In genomic region chr7:2005746-2006145, GRCh38 we compare ENCODE assay signal across 23 cellular contexts.
DNase-seq lines count a peak whose midpoint lies in the region; ATAC-seq, FAIRE-seq and TF ChIP-seq lines count a peak whose summit lies in the region.
"Had no signal": no experiment of that assay in that cellular context is flagged by ENCODE, and none has a peak within 500 bp of the region (broad histone marks: within the 10 kb centered on the region; RNA-seq: fewer than 3 reads in every experiment).

No MANE protein-coding gene starts in this region.

- no peak overlapping the region for H2BK5ac ChIP-seq in IMR-90 (ENCODE audit: low read depth, low read length, poor library complexity, severe bottlenecking)

- no peak overlapping the region for H3K23ac ChIP-seq in IMR-90 (ENCODE audit: low read depth, low read length)

- H4K8ac ChIP-seq in IMR-90 (ENCODE audit: low read depth in 2 of 2, low read length in 2 of 2), result no peak overlapping the region

- dilution Hi-C loops in IMR-90 (cut with HindIII; ENCODE audit: low sequenced_read_pairs, unreplicated experiment), result no loop called here

- H4K20me1 ChIP-seq in IMR-90 (ENCODE audit: insufficient read depth, low read length), result no peaks in the 10 kb centered on the region; the same call in 1 of the 2 replicates

- BruUV-seq in IMR-90 (replicated peaks; lab: Mats Ljungman, UMichigan) (no TSS peak), A673 (replicated peaks; lab: Mats Ljungman, UMichigan) (no TSS peak)

- no peak overlapping the region for H4K91ac ChIP-seq in IMR-90 (ENCODE audit: insufficient read depth, low read depth, low read length)

- H2AK9ac ChIP-seq in IMR-90 (replicated peaks; ENCODE audit: low read depth, low read length, poor library complexity), result peak overlapping the region; percentile 28

- H3K14ac ChIP-seq in IMR-90 (replicated peaks; ENCODE audit: low read depth, low read length), result no peak overlapping the region

- no peaks in the 10 kb centered on the region for H3K9me1 ChIP-seq in IMR-90 (ENCODE audit: insufficient read depth, low read length)

- no peak overlapping the region for H3K9ac ChIP-seq in IMR-90 (ENCODE audit: low read depth, low read length)
- H3K9ac ChIP-seq in kidney (ENCODE audit: low read length in 2 of 2), result no peak overlapping the region

- H2BK20ac ChIP-seq in IMR-90 (ENCODE audit: low read depth, low read length), result no peak overlapping the region

- peak; percentile 4 for DNase-seq in activated T-cell treated with anti-CD3 and anti-CD28 coated beads, Interleukin-2, amount 50 U/mL, for 1 hour
- DNase-seq in activated T-cell treated with anti-CD3 and anti-CD28 coated beads, Interleukin-2, amount 50 U/mL, for 72 hours, result no peak
- DNase-seq in IMR-90, result no peak
- DNase-seq in kidney, result peak; percentile 44
- peak; percentile 42 for DNase-seq in spleen
- no peak for DNase-seq in stimulated activated CD8-positive, alpha-beta memory T cell treated with anti-CD3 and anti-CD28 coated beads, Interleukin-4, amount 100 ng/mL, for 48 hours
- DNase-seq in ureter (ENCODE audit: low spot score), result no peak
- DNase-seq in A673 (ENCODE audit: low spot score), result no peak
- DNase-seq: activated CD8-positive, alpha-beta T cell treated with anti-CD3 and anti-CD28 coated beads for 36 hours; caudate nucleus; DMS79 treated with DMSO at 0.1 percent for 48 hours; hippocampal formation; midbrain; NCI-H1417 treated with DMSO at 0.1 percent for 48 hours; NCI-H526 treated with DMSO at 0.1 percent for 48 hours; nucleus accumbens; small intestine; WERI-Rb-1 had no signal

- no peak overlapping the region for H2AFZ ChIP-seq in IMR-90 (replicated peaks; ENCODE audit: low read length, poor library complexity)

- H3K36me3 ChIP-seq in IMR-90 (ENCODE audit: control insufficient read depth, insufficient read depth, low read length), result no peaks in the 10 kb centered on the region
- H3K36me3 ChIP-seq in kidney (ENCODE audit: control insufficient read depth in 1 of 2, insufficient read depth in 2 of 2, low read length in 2 of 2), result no peaks in the 10 kb centered on the region
- peaks cover 0 to 48% (median 2%) of the 10 kb centered on the region in 6 donors for H3K36me3 ChIP-seq in spleen
- no peaks in the 10 kb centered on the region for H3K36me3 ChIP-seq in A673 (ENCODE audit: insufficient read depth, low read length, poor library complexity, severe bottlenecking)
- H3K36me3 ChIP-seq: adrenal gland, SJSA1 had no signal

- H3K4me1 ChIP-seq in IMR-90 (ENCODE audit: control insufficient read depth, insufficient read depth, low read length), result no peaks in the 10 kb centered on the region
- H3K4me1 ChIP-seq in kidney (ENCODE audit: control insufficient read depth in 1 of 2, insufficient read depth in 1 of 2, low read depth in 1 of 2, low read length in 2 of 2), result no peaks in the 10 kb centered on the region
- H3K4me1 ChIP-seq in spleen, result peaks cover 0 to 38% (median 13%) of the 10 kb centered on the region in 6 donors
- peaks cover 8% of the 10 kb centered on the region for H3K4me1 ChIP-seq in A673 (ENCODE audit: insufficient read depth, low read length, poor library complexity, severe bottlenecking)
- H3K4me1 ChIP-seq: SJSA1 had no signal

- no peaks in the 10 kb centered on the region for H3K9me3 ChIP-seq in IMR-90 (ENCODE audit: control insufficient read depth, insufficient read depth, low read length)
- no peaks in the 10 kb centered on the region for H3K9me3 ChIP-seq in kidney (ENCODE audit: control insufficient read depth in 1 of 2, low read length in 2 of 2)
- no peaks in the 10 kb centered on the region for H3K9me3 ChIP-seq in spleen
- H3K9me3 ChIP-seq in A673 (ENCODE audit: low read depth, low read length, poor library complexity, severe bottlenecking), result no peaks in the 10 kb centered on the region
- H3K9me3 ChIP-seq: adrenal gland, SJSA1, testis had no signal

- no peak overlapping the region for H3K4me3 Mint-ChIP-seq in activated T-cell treated with anti-CD3 and anti-CD28 coated beads, Interleukin-2, amount 50 U/mL, for 72 hours
- H3K4me3 Mint-ChIP-seq: activated CD8-positive, alpha-beta T cell treated with anti-CD3 and anti-CD28 coated beads for 36 hours; T-helper 17 cell had no signal

- TF ChIP-seq POLR2A in IMR-90 (IDR thresholded peaks at IDR 0.05; ENCODE audit: low read depth, low read length) (no peak), spleen (IDR thresholded peaks at IDR 0.05) (no peak)

- no peak overlapping the region for H3K4me3 ChIP-seq in IMR-90 (ENCODE audit: insufficient read depth, low read depth, low read length)
- no peak overlapping the region for H3K4me3 ChIP-seq in kidney (ENCODE audit: low read length in 2 of 2)
- no peak overlapping the region for H3K4me3 ChIP-seq in spleen
- H3K4me3 ChIP-seq in A673 (ENCODE audit: low read depth, low read length, poor library complexity, severe bottlenecking), result no peak overlapping the region
- H3K4me3 ChIP-seq: adrenal gland, SJSA1, testis had no signal

- no peak for ATAC-seq in activated T-cell treated with anti-CD3 and anti-CD28 coated beads, Interleukin-2, amount 50 U/mL, for 72 hours (replicated peaks in 1 of 2)
- ATAC-seq in IMR-90 (ENCODE audit: low read depth), result no peak
- ATAC-seq: activated CD8-positive, alpha-beta T cell treated with anti-CD3 and anti-CD28 coated beads for 36 hours; T-helper 17 cell had no signal

- CTCF ChIA-PET in IMR-90 (lab: Yijun Ruan, JAX) (no interaction called here), A673 (lab: Charles Lee) (no interaction called here)

- TF ChIP-seq RAD21 in IMR-90 (IDR thresholded peaks at IDR 0.05; ENCODE audit: low read length), result no peak

- intact Hi-C loops in IMR-90 (cut with micrococcal nuclease) (no loop called here), kidney (cut with DNase I) (no loop called here), spleen (cut with DNase I; ENCODE audit: low total_unique reads) (no loop called here), A673 (cut with micrococcal nuclease; ENCODE audit: unreplicated experiment) (no loop called here)

- no peak overlapping the region for H3K4me2 ChIP-seq in IMR-90 (ENCODE audit: low read depth, low read length)

- H3K56ac ChIP-seq in IMR-90 (ENCODE audit: extremely low read depth, insufficient read depth, low read length), result no peak overlapping the region

- no peak overlapping the region for H3K27ac Mint-ChIP-seq in activated T-cell treated with anti-CD3 and anti-CD28 coated beads, Interleukin-2, amount 50 U/mL, for 72 hours
- H3K27ac Mint-ChIP-seq: activated CD8-positive, alpha-beta T cell treated with anti-CD3 and anti-CD28 coated beads for 36 hours; T-helper 17 cell had no signal

- WGBS in IMR-90 (ENCODE audit: extremely low coverage in 2 of 2, insufficient read length in 1 of 2), 2 experiments, result 97% methylated on average over 4 of the region's 9 CpGs; no CpG with 5 or more reads in 1 of the 2 experiments
- WGBS in spleen, 5 donors, result 82 to 91% (median 87%) methylated on average over 9 of the region's 9 CpGs

- TF ChIP-seq CTCF in IMR-90 (conservative IDR thresholded peaks at IDR 0.05; ENCODE audit: low read depth, low read length), result no peak
- no peak for TF ChIP-seq CTCF in kidney (IDR thresholded peaks at IDR 0.05; ENCODE audit: borderline replicate concordance, extremely low read depth, insufficient read depth)
- TF ChIP-seq CTCF in spleen (IDR thresholded peaks at IDR 0.05 in 8 of 11, conservative IDR thresholded peaks at IDR 0.05 in 3 of 11), result no peak
- TF ChIP-seq CTCF in A673 (conservative IDR thresholded peaks at IDR 0.05; ENCODE audit: low read depth, low read length), result no peak

- no peak overlapping the region for H3K4ac ChIP-seq in IMR-90 (ENCODE audit: low read depth, low read length)

- no peaks in the 10 kb centered on the region for H3K36me3 Mint-ChIP-seq in activated T-cell treated with anti-CD3 and anti-CD28 coated beads, Interleukin-2, amount 50 U/mL, for 72 hours (ENCODE audit: insufficient read depth in 2 of 2)

- H3K27me3 Mint-ChIP-seq in activated T-cell treated with anti-CD3 and anti-CD28 coated beads, Interleukin-2, amount 50 U/mL, for 72 hours (ENCODE audit: low read depth), result no peaks in the 10 kb centered on the region
- H3K27me3 Mint-ChIP-seq: activated CD8-positive, alpha-beta T cell treated with anti-CD3 and anti-CD28 coated beads for 36 hours; T-helper 17 cell had no signal

- no peak overlapping the region for H3K18ac ChIP-seq in IMR-90 (ENCODE audit: low read depth, low read length)

- in situ Hi-C loops in IMR-90 (cut with MboI; ENCODE audit: low sequenced_read_pairs), result no loop called here

- H4K5ac ChIP-seq in IMR-90 (ENCODE audit: low read depth, low read length), result no peak overlapping the region

- peaks cover 0 to 4% of the 10 kb centered on the region in 2 experiments; a peak in 1 of 4 replicates for H3K79me1 ChIP-seq in IMR-90 (ENCODE audit: low read depth in 1 of 2, low read length in 2 of 2)

- H3K4me1 Mint-ChIP-seq in activated T-cell treated with anti-CD3 and anti-CD28 coated beads, Interleukin-2, amount 50 U/mL, for 72 hours (ENCODE audit: low read depth), result no peaks in the 10 kb centered on the region

- no peak overlapping the region for H2BK15ac ChIP-seq in IMR-90 (ENCODE audit: low read depth, low read length)

- FAIRE-seq in kidney (lab: Jason Lieb, UNC), result no peak
- FAIRE-seq: keratinocyte, small intestine had no signal

- no peak overlapping the region for H3K27ac ChIP-seq in IMR-90 (ENCODE audit: insufficient read depth, low read length)
- no peak overlapping the region for H3K27ac ChIP-seq in kidney (ENCODE audit: low read depth in 2 of 2, low read length in 2 of 2)
- no peak overlapping the region for H3K27ac ChIP-seq in spleen
- no peak overlapping the region for H3K27ac ChIP-seq in A673 (ENCODE audit: low read depth, low read length, poor library complexity, severe bottlenecking)
- H3K27ac ChIP-seq: adrenal gland, SJSA1, testis, WERI-Rb-1 had no signal

- no peak overlapping the region for H2BK120ac ChIP-seq in IMR-90 (ENCODE audit: low read depth, low read length)

- no peaks in the 10 kb centered on the region for H3K9me3 Mint-ChIP-seq in activated T-cell treated with anti-CD3 and anti-CD28 coated beads, Interleukin-2, amount 50 U/mL, for 72 hours
- H3K9me3 Mint-ChIP-seq: activated CD8-positive, alpha-beta T cell treated with anti-CD3 and anti-CD28 coated beads for 36 hours had no signal

- POLR2A ChIA-PET in IMR-90 (lab: Charles Lee; ENCODE audit: unreplicated experiment), result no interaction called here
- POLR2A ChIA-PET in A673 (lab: Charles Lee; ENCODE audit: low non-redundant PET), result no interaction called here

- H3K27me3 ChIP-seq in IMR-90 (ENCODE audit: control insufficient read depth, insufficient read depth, low read length) (no peaks in the 10 kb centered on the region), spleen (replicated peaks in 1 of 7) (no peaks in the 10 kb centered on the region), A673 (replicated peaks; ENCODE audit: insufficient read depth, low read depth, low read length, poor library complexity) (no peaks in the 10 kb centered on the region)
- H3K27me3 ChIP-seq: adrenal gland, SJSA1, testis had no signal

- H2AK5ac ChIP-seq in IMR-90 (ENCODE audit: low read depth, low read length), result no peak overlapping the region

Comparison
In these comparisons a context has a peak if more than half of its experiments do, and no peak if none do; other contexts are left out.
1. DNase-seq: peak in activated T-cell treated with anti-CD3 and anti-CD28 coated beads, Interleukin-2, amount 50 U/mL, for 1 hour (single experiment), kidney (single experiment) and spleen (single experiment); none in activated T-cell treated with anti-CD3 and anti-CD28 coated beads, Interleukin-2, amount 50 U/mL, for 72 hours (0 of 2), IMR-90 (single experiment), stimulated activated CD8-positive, alpha-beta memory T cell treated with anti-CD3 and anti-CD28 coated beads, Interleukin-4, amount 100 ng/mL, for 48 hours (single experiment), ureter (single experiment) and A673 (single experiment).